8 cellular contexts compared by ENCODE assay signal in genomic region chr6:41786451-41787218, GRCh38. TPM values are rescaled to one million over a fixed set of nuclear protein-coding genes. Genes with fewer than 3 reads are reported as not detected.
DNase-seq lines count a peak whose midpoint lies in the region; ATAC-seq and TF ChIP-seq lines count a peak whose summit lies in the region.

No MANE protein-coding gene starts in this region.

- H3K36me3 Mint-ChIP-seq in activated CD4-positive, alpha-beta T cell treated with anti-CD3 and anti-CD28 coated beads, Interleukin-2, amount 10 ng/mL, durations not matched to agents 24 days and 14 days (ENCODE audit: low read depth): peaks cover 25% of the 10 kb centered on the region

- H3K9me3 ChIP-seq in colonic mucosa: no peaks in the 10 kb centered on the region

- H3K4me1 Mint-ChIP-seq in activated CD4-positive, alpha-beta T cell treated with anti-CD3 and anti-CD28 coated beads, Interleukin-2, amount 10 ng/mL, durations not matched to agents 24 days and 14 days: peaks cover 12% of the 10 kb centered on the region

- no peaks in the 10 kb centered on the region for H3K27me3 ChIP-seq in colonic mucosa

- H3K27ac ChIP-seq in colonic mucosa: peak overlapping the region; percentile 92

- peak overlapping the region; percentile 95 for H3K4me3 Mint-ChIP-seq in activated CD4-positive, alpha-beta T cell treated with anti-CD3 and anti-CD28 coated beads, Interleukin-2, amount 10 ng/mL, durations not matched to agents 24 days and 14 days

- peak; percentile 84 for TF ChIP-seq CTCF in colonic mucosa (IDR thresholded peaks at IDR 0.05)

- peaks cover 6% of the 10 kb centered on the region for H3K36me3 ChIP-seq in colonic mucosa

- H3K9me3 Mint-ChIP-seq in activated CD4-positive, alpha-beta T cell treated with anti-CD3 and anti-CD28 coated beads, Interleukin-2, amount 10 ng/mL, durations not matched to agents 24 days and 14 days: no peaks in the 10 kb centered on the region

- peaks cover 14% of the 10 kb centered on the region for H3K27me3 Mint-ChIP-seq in activated CD4-positive, alpha-beta T cell treated with anti-CD3 and anti-CD28 coated beads, Interleukin-2, amount 10 ng/mL, durations not matched to agents 24 days and 14 days

- H3K4me3 ChIP-seq in colonic mucosa: peak overlapping the region; percentile 99

- H3K27ac Mint-ChIP-seq in activated CD4-positive, alpha-beta T cell treated with anti-CD3 and anti-CD28 coated beads, Interleukin-2, amount 10 ng/mL, durations not matched to agents 24 days and 14 days: peak overlapping the region; percentile 98

- H3K4me1 ChIP-seq in colonic mucosa: peaks cover 8% of the 10 kb centered on the region

- peak; percentile 51 for ATAC-seq in GM18868 (IDR thresholded peaks at IDR 0.05; ENCODE audit: unreplicated experiment)
- ATAC-seq in HG03135 (IDR thresholded peaks at IDR 0.05; ENCODE audit: unreplicated experiment): peak; percentile 52
- ATAC-seq in left lobe of liver: peak; percentile 89

- H3K9ac ChIP-seq in colonic mucosa (ENCODE audit: low read depth in 2 of 2, low read length in 2 of 2): peak overlapping the region; percentile 86 to 98

- intact Hi-C loops in activated CD4-positive, alpha-beta T cell treated with anti-CD3 and anti-CD28 coated beads, Interleukin-2, amount 10 ng/mL, durations not matched to agents 24 days and 14 days (cut with micrococcal nuclease): loop anchor here (1.0 to 5.0 kb wide), 10 partner anchors 7 to 1093 kb away; partner anchors contain the start of genes BYSL, FRS3, MED20 and MRPS10
- intact Hi-C loops in colonic mucosa (cut with DNase I): loop anchor here (5.0 kb wide), 1 partner anchor 136 kb away; the partner anchor contains the start of genes BYSL and MED20

- DNase-seq in AG08395 (ENCODE audit: low spot score) (peak; percentile 91), NCI-H460 (ENCODE audit: extremely low read depth, low read depth) (peak; percentile 63), colonic mucosa (peak; percentile 93), left lobe of liver (ENCODE audit: low spot score) (peak; percentile 90)
- DNase-seq in activated CD4-positive, alpha-beta T cell treated with anti-CD3 and anti-CD28 coated beads, Interleukin-2, amount 10 ng/mL, durations not matched to agents 24 days and 14 days: peak; percentile 98
- DNase-seq in stimulated activated CD4-positive, alpha-beta T cell treated with anti-CD3 and anti-CD28 coated beads, Interleukin-2, amount 100 ng/mL, for 24 hours: peak; percentile 89 to 92

RNA-seq across cellular contexts. Expression of gene TOMM6, which starts 0.9 kb away (rescaled TPM):
- 129 and 142 TPM in 2 replicates for total RNA-seq in NCI-H460 (2014; rRNA removed; shearing (Covaris generic))
- polyA plus RNA-seq in NCI-H460 (2014; cell fraction: nucleus; rRNA removed): 82.2 and 203 TPM in 2 replicates
- 367 and 376 TPM in 2 replicates for total RNA-seq in activated CD4-positive, alpha-beta T cell treated with anti-CD3 and anti-CD28 coated beads, Interleukin-2, amount 10 ng/mL, durations not matched to agents 24 days and 14 days
- total RNA-seq in colonic mucosa (100 to 1,000 TPM; 109 to 200 TPM), left lobe of liver (72.3 TPM)

RNA-seq across cellular contexts. Expression of gene PRICKLE4, which starts 6.1 kb away (rescaled TPM):
- 0.40 and 1.2 TPM in 2 replicates for total RNA-seq in NCI-H460 (2014; rRNA removed; shearing (Covaris generic))
- polyA plus RNA-seq in NCI-H460 (2014; cell fraction: nucleus; rRNA removed): 3.0 and 9.7 TPM in 2 replicates
- not detected in 2 replicates for total RNA-seq in activated CD4-positive, alpha-beta T cell treated with anti-CD3 and anti-CD28 coated beads, Interleukin-2, amount 10 ng/mL, durations not matched to agents 24 days and 14 days
- total RNA-seq in colonic mucosa (1 to 10 TPM; 1.8 to 4.8 TPM), left lobe of liver (7.3 TPM)

RNA-seq across cellular contexts. Expression of gene FRS3, which starts 6.9 kb away (rescaled TPM):
- total RNA-seq in NCI-H460 (2014; rRNA removed; shearing (Covaris generic)): 1.2 and 2.5 TPM in 2 replicates
- 1.5 and 2.2 TPM in 2 replicates for polyA plus RNA-seq in NCI-H460 (2014; cell fraction: nucleus; rRNA removed)
- 4.7 and 6.8 TPM in 2 replicates for total RNA-seq in activated CD4-positive, alpha-beta T cell treated with anti-CD3 and anti-CD28 coated beads, Interleukin-2, amount 10 ng/mL, durations not matched to agents 24 days and 14 days
- total RNA-seq in colonic mucosa: 1 to 10 TPM; 2.7 to 3.4 TPM
- 4.4 TPM for total RNA-seq in left lobe of liver

RNA-seq across cellular contexts. Expression of gene PGC, which starts 39.4 kb away (rescaled TPM):
- not detected in 2 replicates for total RNA-seq in NCI-H460 (2014; rRNA removed; shearing (Covaris generic))
- polyA plus RNA-seq in NCI-H460 (2014; cell fraction: nucleus; rRNA removed): not detected in 2 replicates
- not detected in 2 replicates for total RNA-seq in activated CD4-positive, alpha-beta T cell treated with anti-CD3 and anti-CD28 coated beads, Interleukin-2, amount 10 ng/mL, durations not matched to agents 24 days and 14 days
- total RNA-seq in colonic mucosa: 1 to 10 TPM in 1 of 2 donors, not detected in 1; 1.7 TPM
- total RNA-seq in left lobe of liver: 0.63 TPM

RNA-seq across cellular contexts. Expression of gene TFEB, which starts 51.2 kb away (rescaled TPM):
- 3.1 and 4.6 TPM in 2 replicates for total RNA-seq in NCI-H460 (2014; rRNA removed; shearing (Covaris generic))
- 6.2 and 8.2 TPM in 2 replicates for polyA plus RNA-seq in NCI-H460 (2014; cell fraction: nucleus; rRNA removed)
- total RNA-seq in activated CD4-positive, alpha-beta T cell treated with anti-CD3 and anti-CD28 coated beads, Interleukin-2, amount 10 ng/mL, durations not matched to agents 24 days and 14 days: 14.1 and 14.9 TPM in 2 replicates
- total RNA-seq in colonic mucosa (10 to 100 TPM; 16.9 to 21.7 TPM), left lobe of liver (8.9 TPM)

Comparison
In these comparisons a context has a peak if more than half of its experiments do, and no peak if none do; other contexts are left out.
1. Peak in every context shown above with its lines: DNase-seq, ATAC-seq, H3K4me3 ChIP-seq and H3K27ac ChIP-seq.